Comparison of ENCODE assay signal across 9 cellular contexts in the genomic region with DNA sequence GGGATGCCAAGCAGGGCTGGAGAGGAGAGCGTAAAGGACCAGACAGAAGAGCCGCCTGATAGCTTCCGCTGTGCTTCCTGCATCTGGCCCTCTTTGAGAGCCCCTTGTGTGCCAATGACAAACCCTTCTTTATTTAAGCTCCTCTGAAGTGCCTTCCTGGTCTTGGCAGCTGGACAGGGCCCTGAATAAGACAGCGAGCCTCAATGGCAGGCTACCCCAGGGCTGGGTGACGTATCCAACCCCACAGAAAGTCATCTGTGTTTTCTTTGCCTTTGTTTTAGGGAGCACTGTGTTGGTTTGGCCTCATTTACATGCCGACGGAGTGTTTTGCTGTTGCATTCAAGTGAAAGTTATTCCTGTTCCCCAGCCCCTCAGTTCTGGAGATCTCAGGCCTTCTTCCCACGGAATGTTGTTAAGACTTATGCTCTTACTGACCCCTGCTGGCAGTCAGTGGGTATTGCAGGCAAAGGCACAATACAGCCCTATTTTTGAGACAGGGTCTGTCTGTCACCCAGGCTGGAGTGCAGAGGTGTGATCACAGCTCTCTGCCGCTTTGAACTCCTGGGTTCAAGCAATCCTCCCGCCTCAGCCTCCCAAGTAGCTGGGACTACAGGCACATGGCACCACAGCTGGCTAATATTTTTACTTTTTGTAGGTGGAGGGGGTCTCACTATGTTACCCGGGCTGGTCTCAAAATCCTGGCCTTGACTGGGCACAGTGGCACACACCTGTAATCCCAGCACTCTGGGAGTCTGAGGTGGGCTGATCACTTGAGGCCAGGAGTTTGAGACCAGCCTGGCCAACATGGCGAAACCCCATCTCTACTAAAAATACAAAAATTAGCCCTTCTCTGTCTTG. TPM values are rescaled to one million over a fixed set of nuclear protein-coding genes. Genes with fewer than 3 reads are reported as not detected.
DNase-seq lines count a peak whose midpoint lies in the region; ATAC-seq and TF ChIP-seq lines count a peak whose summit lies in the region.
"Had no signal": no experiment of that assay in that cellular context is flagged by ENCODE, and none has a peak within 500 bp of the region (broad histone marks: within the 10 kb centered on the region; RNA-seq: fewer than 3 reads in every experiment).

No MANE protein-coding gene starts in this region.

- H2BK5ac ChIP-seq in mesendoderm (ENCODE audit: low read length): no peak overlapping the region

- H2BK120ac ChIP-seq in mesendoderm (ENCODE audit: low read depth, low read length): no peak overlapping the region

- H3K56ac ChIP-seq in mesendoderm (ENCODE audit: low read length): no peak overlapping the region

- H3K9ac ChIP-seq in mesendoderm (ENCODE audit: low read length): no peak overlapping the region

- H3K27ac ChIP-seq in mesendoderm (ENCODE audit: low read depth, low read length): no peak overlapping the region

- WGBS in mesendoderm (ENCODE audit: extremely low coverage, insufficient coverage, low lambda C conversion rate): no CpG with 5 or more reads among the region's 12 CpGs

- H3K23ac ChIP-seq in mesendoderm (ENCODE audit: low read length): no peak overlapping the region

- H3K4me1 ChIP-seq in mesendoderm (ENCODE audit: control insufficient read depth, low read depth, low read length): no peaks in the 10 kb centered on the region

- no peak overlapping the region for H3K4me2 ChIP-seq in mesendoderm (ENCODE audit: low read length)

- no peak overlapping the region for H3K18ac ChIP-seq in mesendoderm (ENCODE audit: low read length)

- H3K79me1 ChIP-seq in mesendoderm (ENCODE audit: low read length): no peaks in the 10 kb centered on the region

- H3K79me2 ChIP-seq in mesendoderm (ENCODE audit: control insufficient read depth, insufficient read depth, low read length): no peaks in the 10 kb centered on the region

- H4K8ac ChIP-seq in mesendoderm (ENCODE audit: low read depth, low read length): no peak overlapping the region

- no peak overlapping the region for H3K4ac ChIP-seq in mesendoderm (ENCODE audit: low read depth, low read length)

- no peak overlapping the region for H2AK5ac ChIP-seq in mesendoderm (ENCODE audit: low read length)

- peak; percentile 80 for TF ChIP-seq CTCF in HFF-Myc (IDR thresholded peaks at IDR 0.05; ENCODE audit: low read depth, low read length, missing control alignments)
- peak; percentile 41 for TF ChIP-seq CTCF in WI38 (IDR thresholded peaks at IDR 0.05; ENCODE audit: low read depth, low read length)

- no peak overlapping the region for H2BK15ac ChIP-seq in mesendoderm (replicated peaks; ENCODE audit: low read depth)

- H3K4me3 ChIP-seq in HFF-Myc (replicated peaks; ENCODE audit: low read depth, low read length) (no peak overlapping the region), WI38 (ENCODE audit: low read depth, low read length) (no peak overlapping the region), mesendoderm (ENCODE audit: low read length) (no peak overlapping the region)

- ATAC-seq in HG03095 (IDR thresholded peaks at IDR 0.05; ENCODE audit: unreplicated experiment): no peak
- no peak for ATAC-seq in GM18907 (IDR thresholded peaks at IDR 0.05; ENCODE audit: unreplicated experiment)

- DNase-seq in DMS 273 (lab: John Stamatoyannopoulos, UW; ENCODE audit: unreplicated experiment) (peak; percentile 80), DMS 273 treated with DMSO at 0.1 percent for 48 hours (lab: John Stamatoyannopoulos, UW) (no peak), HFF-Myc (ENCODE audit: extremely low read depth, low read depth) (peak; percentile 7), mesendoderm (peak; percentile 82), NCI-H1436 (lab: John Stamatoyannopoulos, UW) (no peak)
- DNase-seq: activated CD4-positive, alpha-beta T cell treated with anti-CD3 and anti-CD28 coated beads, Interleukin-2, amount 10 ng/mL, durations not matched to agents 7 days and 5 days had no signal

- no peaks in the 10 kb centered on the region for H3K27me3 ChIP-seq in mesendoderm (ENCODE audit: insufficient read depth, low read length, poor library complexity)

- no peak overlapping the region for H4K5ac ChIP-seq in mesendoderm (ENCODE audit: low read length)

- H3K36me3 ChIP-seq in mesendoderm (ENCODE audit: control insufficient read depth, insufficient read depth, low read length): no peaks in the 10 kb centered on the region

RNA-seq across cellular contexts. Expression of gene CCL25, which starts 16.8 kb away (rescaled TPM):
- 0.07 TPM for polyA plus RNA-seq in mesendoderm (2013, experiment 1 of 2)
- 0.13 TPM for polyA plus RNA-seq in mesendoderm (2013, experiment 2 of 2)

Comparison
In these comparisons a context has a peak if more than half of its experiments do, and no peak if none do; other contexts are left out.
1. DNase-seq: peak in DMS 273 (single experiment), HFF-Myc (single experiment) and mesendoderm (single experiment); none in DMS 273 treated with DMSO at 0.1 percent for 48 hours (single experiment) and NCI-H1436 (single experiment).